Comparison of ENCODE assay signal across 12 cellular contexts in the genomic region with DNA sequence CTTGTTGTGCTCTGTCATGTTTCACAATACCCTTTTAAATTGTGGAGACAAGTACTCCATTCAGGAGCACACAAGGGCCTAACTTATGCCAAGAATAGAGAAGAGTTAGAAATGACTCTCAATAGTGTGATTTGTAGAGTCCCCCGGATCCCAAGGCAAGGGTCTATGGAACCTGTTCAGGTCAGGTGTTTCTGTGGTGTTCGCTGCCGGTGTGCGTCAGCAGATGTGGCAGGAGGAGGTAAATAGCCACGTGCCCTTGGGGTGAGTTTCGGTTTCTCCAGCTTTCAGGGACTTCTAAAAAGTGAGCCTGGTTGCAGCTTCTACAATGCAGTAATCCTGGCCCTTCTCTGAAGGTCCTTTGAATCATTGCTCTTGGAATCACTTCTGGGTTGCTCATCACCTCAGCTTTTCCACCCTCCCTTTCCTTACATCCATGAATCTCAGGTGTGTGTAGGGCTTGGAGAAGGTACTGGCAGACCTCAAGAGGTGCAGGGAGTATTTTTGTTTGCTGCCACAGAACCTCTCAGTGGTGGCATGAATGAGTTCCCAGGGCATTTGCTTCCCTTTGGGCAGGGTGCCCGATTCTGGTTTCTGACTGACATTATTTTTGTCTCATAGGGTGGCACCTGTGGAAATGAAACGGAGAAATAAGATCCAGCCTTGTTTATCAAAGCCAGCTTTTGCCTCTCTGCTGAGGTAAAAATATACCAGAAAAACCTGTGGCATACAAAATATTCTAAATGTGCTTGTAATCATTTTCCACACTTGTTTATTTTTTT. TPM values are rescaled to one million over a fixed set of nuclear protein-coding genes. Genes with fewer than 3 reads are reported as not detected.
DNase-seq lines count a peak whose midpoint lies in the region; ATAC-seq and TF ChIP-seq lines count a peak whose summit lies in the region.
"Had no signal": no experiment of that assay in that cellular context is flagged by ENCODE, and none has a peak within 500 bp of the region (broad histone marks: within the 10 kb centered on the region; RNA-seq: fewer than 3 reads in every experiment).

No MANE protein-coding gene starts in this region.

- H3K4me3 Mint-ChIP-seq in CD8-positive, alpha-beta T cell: peak overlapping the region; percentile 42

- POLR2A ChIA-PET in CD8-positive, alpha-beta T cell (lab: Charles Lee): no interaction called here

- intact Hi-C loops in CD8-positive, alpha-beta T cell (cut with DNase I, micrococcal nuclease): no loop called here

- no peaks in the 10 kb centered on the region for H3K9me3 Mint-ChIP-seq in CD8-positive, alpha-beta T cell
- H3K9me3 Mint-ChIP-seq: brain had no signal

- H3K4me1 Mint-ChIP-seq in CD8-positive, alpha-beta T cell (ENCODE audit: low read depth): peaks cover 1% of the 10 kb centered on the region
- H3K4me1 Mint-ChIP-seq: immature natural killer cell had no signal

- H3K4me1 ChIP-seq in CD8-positive, alpha-beta T cell (ENCODE audit: insufficient read depth, low read length): no peaks in the 10 kb centered on the region

- CTCF ChIA-PET in CD8-positive, alpha-beta T cell (lab: Charles Lee): no interaction called here

- no peaks in the 10 kb centered on the region for H3K36me3 ChIP-seq in CD8-positive, alpha-beta T cell (ENCODE audit: insufficient read depth, low read length)

- no peaks in the 10 kb centered on the region for H3K27me3 ChIP-seq in CD8-positive, alpha-beta T cell (ENCODE audit: insufficient read depth, low read length)

- ATAC-seq in CD8-positive, alpha-beta T cell: peak; percentile 34
- ATAC-seq in GM21367 (IDR thresholded peaks at IDR 0.05; ENCODE audit: unreplicated experiment): peak; percentile 93

- TF ChIP-seq CTCF in CD8-positive, alpha-beta T cell (IDR thresholded peaks at IDR 0.05): no peak

- H3K36me3 Mint-ChIP-seq in CD8-positive, alpha-beta T cell: no peaks in the 10 kb centered on the region
- H3K36me3 Mint-ChIP-seq: immature natural killer cell had no signal

- no peak overlapping the region for H3K27ac Mint-ChIP-seq in CD8-positive, alpha-beta T cell
- H3K27ac Mint-ChIP-seq: immature natural killer cell had no signal

- peaks cover 3% of the 10 kb centered on the region for H3K27me3 Mint-ChIP-seq in CD8-positive, alpha-beta T cell (ENCODE audit: low read depth)
- H3K27me3 Mint-ChIP-seq: brain had no signal

- DNase-seq in CD8-positive, alpha-beta T cell: peak in 1 of 7 experiments; percentile 24
- DNase-seq in M059J (ENCODE audit: low read depth) (peak; percentile 53), inferior parietal cortex (ENCODE audit: extremely low spot score) (peak; percentile 67), CD1c-positive myeloid dendritic cell (ENCODE audit: extremely low spot score) (no peak), MV-4-11 (lab: John Stamatoyannopoulos, UW) (no peak), D341Med (ENCODE audit: low spot score) (no peak), UCSD-AML1 (lab: John Stamatoyannopoulos, UW; ENCODE audit: unreplicated experiment) (no peak)
- DNase-seq: Caco-2 had no signal

- H3K27ac ChIP-seq in CD8-positive, alpha-beta T cell (ENCODE audit: low read depth, low read length): no peak overlapping the region
- H3K27ac ChIP-seq: HL-60 had no signal

- H3K9me3 ChIP-seq in CD8-positive, alpha-beta T cell (ENCODE audit: low read length): no peaks in the 10 kb centered on the region
- H3K9me3 ChIP-seq: Caco-2 had no signal

- no peak overlapping the region for H3K4me3 ChIP-seq in CD8-positive, alpha-beta T cell (ENCODE audit: low read depth, low read length)

RNA-seq across cellular contexts. Expression of gene ST3GAL6, which starts 7.3 kb away (rescaled TPM):
- not detected for total RNA-seq in CD8-positive, alpha-beta T cell
- 11.6 and 19.4 TPM in 2 replicates for total RNA-seq in M059J (2014; rRNA removed; shearing (Covaris generic))

Comparison
In these comparisons a context has a peak if more than half of its experiments do, and no peak if none do; other contexts are left out.
1. DNase-seq: peak in M059J (single experiment) and inferior parietal cortex (single experiment); none in CD1c-positive myeloid dendritic cell (single experiment), MV-4-11 (single experiment), D341Med (single experiment) and UCSD-AML1 (single experiment).
2. RNA of gene ST3GAL6, which starts 7.3 kb away (total RNA-seq): 11.6 to 19.4 TPM in M059J; not detected in CD8-positive, alpha-beta T cell; every median in the first group is over 10 times any median in the second.